ENCODE assay signal across 19 cellular contexts in the genomic region with DNA sequence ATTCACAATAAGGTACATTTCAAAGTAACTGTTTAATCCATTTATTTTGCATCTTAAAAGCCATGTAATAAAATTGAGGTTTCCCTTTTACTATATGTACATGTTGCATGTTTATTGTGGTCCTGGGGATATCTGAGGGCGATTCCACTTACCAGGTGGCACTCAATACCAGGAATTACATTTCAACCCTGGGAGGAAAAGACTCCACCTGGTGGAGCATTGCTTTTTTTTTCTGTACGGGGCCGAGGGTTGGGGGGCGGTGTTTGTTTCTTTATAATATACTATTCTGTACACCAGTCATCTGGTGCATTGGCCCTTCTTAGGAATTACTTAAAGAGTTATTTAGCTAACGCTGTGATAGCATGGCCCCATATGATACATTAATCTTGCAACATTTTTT.
DNase-seq lines count a peak whose midpoint lies in the region; ATAC-seq and TF ChIP-seq lines count a peak whose summit lies in the region.
"Had no signal": no experiment of that assay in that cellular context is flagged by ENCODE, and none has a peak within 500 bp of the region (broad histone marks: within the 10 kb centered on the region; RNA-seq: fewer than 3 reads in every experiment).

No MANE protein-coding gene starts in this region.

- H3K79me2 ChIP-seq in MM.1S (ENCODE audit: low read length): no peaks in the 10 kb centered on the region

- no peaks in the 10 kb centered on the region for H4K20me1 ChIP-seq in MM.1S (ENCODE audit: insufficient read depth, low read length)

- in situ Hi-C loops in astrocyte of the spinal cord (cut with HindIII; ENCODE audit: low sequenced_read_pairs): no loop called here

- DNase-seq in NCI-H2227 (lab: John Stamatoyannopoulos, UW; ENCODE audit: unreplicated experiment) (peak; percentile 13), NCI-H2227 treated with DMSO at 0.1 percent for 48 hours (lab: John Stamatoyannopoulos, UW) (no peak), MM.1S (no peak), astrocyte of the spinal cord (ENCODE audit: low read depth, low spot score) (no peak), NCI-H345 (lab: John Stamatoyannopoulos, UW) (no peak)
- DNase-seq in stimulated activated naive CD4-positive, alpha-beta T cell treated with Interleukin-2 at 50 U/mL for 16 hours (lab: John Stamatoyannopoulos, UW): no peak
- DNase-seq: ACHN; activated CD4-positive, alpha-beta T cell treated with anti-CD3 and anti-CD28 coated beads, Interleukin-2, amount 50 U/mL, for 48 hours; activated naive CD8-positive, alpha-beta T cell treated with anti-CD3 and anti-CD28 coated beads, Interleukin-2, amount 10 ng/mL, durations not matched to agents 7 days and 5 days; CD8-positive, alpha-beta memory T cell; heart right ventricle; mucosa of descending colon; NCI-H226; PC-9; right lobe of liver had no signal

- H3K9me2 ChIP-seq in MM.1S (replicated peaks; ENCODE audit: insufficient read depth, low read length): no peaks in the 10 kb centered on the region

- TF ChIP-seq CTCF in MM.1S (IDR thresholded peaks at IDR 0.05; ENCODE audit: low read length) (no peak), astrocyte of the spinal cord (IDR thresholded peaks at IDR 0.05; ENCODE audit: low read depth, low read length) (peak; percentile 16), neutrophil (IDR thresholded peaks at IDR 0.05) (no peak)

- no peak for ATAC-seq in GM18505 (IDR thresholded peaks at IDR 0.05; ENCODE audit: unreplicated experiment)
- ATAC-seq: heart right ventricle, mucosa of descending colon had no signal

- H3K9me3 ChIP-seq in MM.1S (replicated peaks; ENCODE audit: insufficient read depth, low read length): no peaks in the 10 kb centered on the region
- no peaks in the 10 kb centered on the region for H3K9me3 ChIP-seq in neutrophil
- H3K9me3 ChIP-seq: breast epithelium, HAP-1, heart right ventricle, mucosa of descending colon, right lobe of liver had no signal

- H3K27me3 ChIP-seq in MM.1S (replicated peaks; ENCODE audit: insufficient read depth, low read length): no peaks in the 10 kb centered on the region
- H3K27me3 ChIP-seq in neutrophil: no peaks in the 10 kb centered on the region
- H3K27me3 ChIP-seq: breast epithelium, heart right ventricle, right lobe of liver had no signal

- peak overlapping the region; percentile 52; the same call in 1 of the 2 replicates for H2AFZ ChIP-seq in MM.1S (ENCODE audit: low read length)
- H2AFZ ChIP-seq: PC-9 had no signal

- no peaks in the 10 kb centered on the region for H3F3A ChIP-seq in MM.1S (ENCODE audit: insufficient read depth, low read length)

- H3K36me3 ChIP-seq in MM.1S (replicated peaks; ENCODE audit: insufficient read depth, low read length): no peaks in the 10 kb centered on the region
- H3K36me3 ChIP-seq in neutrophil: no peaks in the 10 kb centered on the region
- H3K36me3 ChIP-seq: breast epithelium, HAP-1, heart right ventricle, right lobe of liver had no signal

- H3K27ac ChIP-seq in MM.1S (ENCODE audit: low read length): no peak overlapping the region
- peak overlapping the region; percentile 68 for H3K27ac ChIP-seq in neutrophil
- H3K27ac ChIP-seq: breast epithelium, heart right ventricle, PC-9, right lobe of liver had no signal

- H3K4me1 ChIP-seq in MM.1S (ENCODE audit: low read length) (peaks cover 13% of the 10 kb centered on the region), neutrophil (ENCODE audit: control insufficient read depth in 1 of 2, insufficient read depth in 1 of 2, low read depth in 1 of 2, low read length in 1 of 2) (peaks cover 74 to 76% of the 10 kb centered on the region in 2 experiments)
- H3K4me1 ChIP-seq: breast epithelium, HAP-1, right lobe of liver had no signal

- H3K9ac ChIP-seq in MM.1S (ENCODE audit: low read length): no peak overlapping the region

- H3K4me3 ChIP-seq in MM.1S (ENCODE audit: low read length): no peak overlapping the region
- H3K4me3 ChIP-seq in astrocyte of the spinal cord (ENCODE audit: low read depth, low read length): no peak overlapping the region
- no peak overlapping the region for H3K4me3 ChIP-seq in neutrophil (ENCODE audit: low read depth in 1 of 2, low read length in 1 of 2)
- H3K4me3 ChIP-seq: breast epithelium, HAP-1, heart right ventricle, mucosa of descending colon, PC-9, right lobe of liver had no signal

- TF ChIP-seq POLR2A in GM18505 (IDR thresholded peaks at IDR 0.05; ENCODE audit: borderline replicate concordance, extremely low read depth, insufficient read depth, insufficient read length): no peak

- H3K4me2 ChIP-seq in MM.1S (ENCODE audit: low read depth, low read length): peak overlapping the region; percentile 24; the same call in 1 of the 2 replicates
- H3K4me2 ChIP-seq: PC-9 had no signal
